8 cellular contexts compared by ENCODE assay signal in the genomic region with DNA sequence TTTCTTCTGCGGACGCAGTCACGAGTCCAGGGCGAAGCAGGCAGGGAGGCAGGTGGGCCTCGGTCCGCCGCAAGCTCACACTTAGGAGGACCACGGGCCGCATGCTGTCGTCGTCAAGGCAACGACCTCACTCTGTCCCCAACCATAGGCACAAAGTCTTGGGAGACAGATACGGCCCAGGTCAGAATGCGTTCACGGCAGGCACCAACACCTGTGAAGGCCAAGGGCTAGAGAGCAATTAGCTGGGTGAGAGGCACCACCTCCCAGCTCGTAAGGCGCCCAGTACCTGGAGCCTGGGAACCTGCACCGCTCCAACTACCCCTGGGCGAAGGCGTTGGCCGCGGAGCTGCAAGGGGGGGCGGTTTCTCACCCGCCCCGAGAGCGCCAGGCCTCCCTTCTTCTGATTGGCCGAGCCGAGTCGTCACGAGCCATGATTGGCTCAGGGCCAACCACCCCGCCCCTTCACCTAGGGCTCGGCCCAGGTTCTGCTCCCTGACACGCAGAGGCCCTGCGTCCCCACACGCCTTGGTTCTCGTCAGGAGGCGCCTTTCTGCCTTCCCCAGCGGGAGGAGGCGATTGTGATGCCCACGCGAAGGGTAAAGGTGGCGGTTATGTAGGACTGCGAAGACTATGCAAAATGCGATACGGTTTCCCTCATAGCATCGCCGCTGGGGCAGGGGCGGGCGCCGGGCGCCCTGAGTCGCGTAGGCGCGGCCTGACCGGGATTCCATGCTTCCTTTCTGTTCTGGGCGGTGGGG. TPM values are rescaled to one million over a fixed set of nuclear protein-coding genes. Genes with fewer than 3 reads are reported as not detected.
DNase-seq lines count a peak whose midpoint lies in the region; ATAC-seq and TF ChIP-seq lines count a peak whose summit lies in the region.

Gene CDKL2, minus strand, starts transcription at position 355 of the 758 bp plus-strand sequence. CDS start 4,540 bp downstream, outside the sequence.

- H3K4me3 Mint-ChIP-seq in endothelial cell (ENCODE audit: unreplicated experiment), result peak within 1 kb of the TSS; percentile 95

- ATAC-seq in GM18519 (IDR thresholded peaks at IDR 0.05; ENCODE audit: low FRiP score, unreplicated experiment), result peak; percentile 95
- ATAC-seq in HG02981 (IDR thresholded peaks at IDR 0.05; ENCODE audit: unreplicated experiment), result peak; percentile 98

- peak within 1 kb of the TSS; percentile 58 for H3K4me3 ChIP-seq in mesodermal cell (ENCODE audit: extremely low read depth, insufficient read depth, low read length, poor library complexity, severe bottlenecking)

- H3K9me3 Mint-ChIP-seq in endothelial cell (ENCODE audit: unreplicated experiment), result no peaks in the 10 kb centered on the region

- H3K36me3 ChIP-seq in mesodermal cell (ENCODE audit: control insufficient read depth, insufficient read depth, low read length), result no peaks in the 10 kb centered on the region

- WGBS in mesodermal cell (ENCODE audit: insufficient coverage in 2 of 2), 2 experiments, result 2 to 3% methylated on average over 41 to 44 of the region's 57 CpGs

- H3K4me1 Mint-ChIP-seq in endothelial cell (ENCODE audit: unreplicated experiment), result peaks cover 4% of the 10 kb centered on the region

- no peaks in the 10 kb centered on the region for H3K9me3 ChIP-seq in mesodermal cell (ENCODE audit: control insufficient read depth, low read length)

- no peak for TF ChIP-seq CTCF in endothelial cell (IDR thresholded peaks at IDR 0.05; ENCODE audit: unreplicated experiment)

- H3K4me1 ChIP-seq in mesodermal cell (ENCODE audit: control insufficient read depth, insufficient read depth, low read length, poor library complexity, severe bottlenecking), result peaks cover 4% of the 10 kb centered on the region

- H3K27me3 Mint-ChIP-seq in endothelial cell (ENCODE audit: unreplicated experiment), result peaks cover 1% of the 10 kb centered on the region

- no peaks in the 10 kb centered on the region for H3K36me3 Mint-ChIP-seq in endothelial cell (ENCODE audit: low read depth, unreplicated experiment)

- DNase-seq in NCI-H460 (ENCODE audit: extremely low read depth, low read depth), result peak; percentile 60
- DNase-seq in activated CD8-positive, alpha-beta memory T cell treated with anti-CD3 and anti-CD28 coated beads, Interleukin-2, amount 50 U/mL, for 24 hours (ENCODE audit: extremely low read depth), result peak; percentile 70
- peak; percentile 79 for DNase-seq in endothelial cell (ENCODE audit: low spot score)
- DNase-seq in stimulated activated CD8-positive, alpha-beta memory T cell treated with anti-CD3 and anti-CD28 coated beads, Interleukin-12 subunit alpha, Interleukin-12 subunit beta, amount 100 ng/mL, for 4 hours (ENCODE audit: low read depth), result peak; percentile 83
- DNase-seq in HuH-7 (ENCODE audit: low spot score), result no peak

- no peak within 1 kb of the TSS for H3K27ac ChIP-seq in mesodermal cell (ENCODE audit: low read depth, low read length, severe bottlenecking)

- H3K27ac Mint-ChIP-seq in endothelial cell (ENCODE audit: unreplicated experiment), result peak within 1 kb of the TSS; percentile 71

RNA-seq across cellular contexts. Expression of gene CDKL2, which starts in this region (rescaled TPM):
- total RNA-seq in NCI-H460 (2014; rRNA removed; shearing (Covaris generic)), result 1.1 and 2.2 TPM in 2 replicates
- 0.04 and 0.36 TPM in 2 replicates for polyA plus RNA-seq in NCI-H460 (2014; cell fraction: nucleus; rRNA removed)
- 0.82 TPM for total RNA-seq in endothelial cell (ENCODE audit: unreplicated experiment)
- polyA plus RNA-seq in mesodermal cell (2013, experiment 1 of 2), result 0.18 TPM
- 0.46 TPM for polyA plus RNA-seq in mesodermal cell (2013, experiment 2 of 2)

Comparison
In these comparisons a context has a peak if more than half of its experiments do, and no peak if none do; other contexts are left out.
1. Peak in DNase-seq in endothelial cell; RNA of the gene not detected or under 1 TPM.